ENCODE assay signal across 1 cellular context in genomic region chr3:28115316-28115715, GRCh38.
A peak's percentile ranks its signal among the peaks of the same experiment; 100 is the strongest.
TF ChIP-seq lines count a peak whose summit lies in the region.

No MANE protein-coding gene starts in this region.

TF ChIP-seq in HepG2, 621 proteins besides CTCF, POLR2A, EP300 and RAD21 (continued from another document):
- TF ChIP-seq ZGPAT (CRISPR knock-in tag; IDR thresholded peaks at IDR 0.05) (peak; percentile 12; the same call in 1 of the 2 replicates), TSC22D2 (CRISPR knock-in tag; IDR thresholded peaks at IDR 0.05; ENCODE audit: borderline replicate concordance) (no peak), TEAD2 (CRISPR knock-in tag; IDR thresholded peaks at IDR 0.05) (no peak), CC2D1A (CRISPR knock-in tag; IDR thresholded peaks at IDR 0.05) (no peak), TBX2 (CRISPR knock-in tag; IDR thresholded peaks at IDR 0.05; ENCODE audit: borderline replicate concordance) (peak; percentile 45; the same call in 1 of the 2 replicates), ZNF616 (CRISPR knock-in tag; IDR thresholded peaks at IDR 0.05; ENCODE audit: low read depth) (no peak), SKI (IDR thresholded peaks at IDR 0.05; ENCODE audit: partially characterized antibody) (no peak), SOX6 (IDR thresholded peaks at IDR 0.05) (no peak), SOX6 (CRISPR knock-in tag; IDR thresholded peaks at IDR 0.05) (peak; percentile 28; the same call in 1 of the 2 replicates), RBM22 (optimal IDR thresholded peaks at IDR 0.05; ENCODE audit: low read length) (no peak), GATAD1 (CRISPR knock-in tag; IDR thresholded peaks at IDR 0.05) (peak; percentile 1; the same call in 1 of the 2 replicates), IRF2 (CRISPR knock-in tag; IDR thresholded peaks at IDR 0.05) (peak; percentile 2; the same call in 1 of the 2 replicates), HES4 (CRISPR knock-in tag; IDR thresholded peaks at IDR 0.05; ENCODE audit: borderline replicate concordance) (no peak)
